Comparison of ENCODE assay signal across 1 cellular context in the genomic region with DNA sequence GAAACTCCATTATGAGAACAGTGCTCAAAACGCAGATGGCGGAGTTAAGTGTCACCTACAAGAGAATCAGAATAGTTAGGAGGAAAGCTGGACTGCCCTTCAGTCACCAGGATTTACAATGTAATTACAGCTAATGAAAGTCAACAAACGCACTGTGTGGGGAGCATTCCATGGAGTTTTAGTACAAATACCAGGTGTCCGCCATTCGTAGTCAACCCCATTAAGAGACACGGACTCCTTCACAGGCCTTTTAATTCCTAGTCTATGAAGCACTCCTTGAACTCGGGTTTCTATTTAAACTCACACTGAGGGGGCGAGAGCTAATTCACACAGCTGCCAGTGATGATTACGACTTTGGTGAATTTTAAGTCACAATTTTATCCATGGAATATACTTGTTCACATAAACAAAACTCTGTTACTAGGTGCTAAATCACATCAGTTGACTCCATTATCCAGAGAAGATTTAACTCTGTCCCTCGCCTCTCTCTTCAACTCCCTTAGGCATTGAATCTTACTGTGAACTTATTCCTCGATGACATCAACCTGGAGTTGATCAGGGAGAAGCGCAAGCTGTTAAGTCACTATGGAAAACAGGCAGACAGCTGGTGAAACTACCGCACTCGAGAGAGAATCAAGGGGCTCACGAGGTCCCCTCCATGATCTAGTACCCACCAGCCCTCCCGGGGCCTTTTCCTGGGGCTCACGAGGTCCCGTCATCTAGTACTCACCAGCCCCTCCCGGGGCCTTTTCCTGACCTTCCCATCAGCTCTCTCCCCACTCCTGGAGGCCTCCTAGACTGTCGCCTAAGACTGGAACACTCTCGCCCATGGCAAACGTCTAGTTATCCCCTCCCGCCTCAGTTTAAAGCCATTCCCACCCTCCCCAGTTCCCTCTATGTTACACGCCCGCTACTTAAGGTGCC.
TF ChIP-seq lines count a peak whose summit lies in the region.

No MANE protein-coding gene starts in this region.

TF ChIP-seq in HEK293, 187 proteins besides CTCF, POLR2A, EP300 and RAD21 (continued from another document):
- TF ChIP-seq, protein P1, sequence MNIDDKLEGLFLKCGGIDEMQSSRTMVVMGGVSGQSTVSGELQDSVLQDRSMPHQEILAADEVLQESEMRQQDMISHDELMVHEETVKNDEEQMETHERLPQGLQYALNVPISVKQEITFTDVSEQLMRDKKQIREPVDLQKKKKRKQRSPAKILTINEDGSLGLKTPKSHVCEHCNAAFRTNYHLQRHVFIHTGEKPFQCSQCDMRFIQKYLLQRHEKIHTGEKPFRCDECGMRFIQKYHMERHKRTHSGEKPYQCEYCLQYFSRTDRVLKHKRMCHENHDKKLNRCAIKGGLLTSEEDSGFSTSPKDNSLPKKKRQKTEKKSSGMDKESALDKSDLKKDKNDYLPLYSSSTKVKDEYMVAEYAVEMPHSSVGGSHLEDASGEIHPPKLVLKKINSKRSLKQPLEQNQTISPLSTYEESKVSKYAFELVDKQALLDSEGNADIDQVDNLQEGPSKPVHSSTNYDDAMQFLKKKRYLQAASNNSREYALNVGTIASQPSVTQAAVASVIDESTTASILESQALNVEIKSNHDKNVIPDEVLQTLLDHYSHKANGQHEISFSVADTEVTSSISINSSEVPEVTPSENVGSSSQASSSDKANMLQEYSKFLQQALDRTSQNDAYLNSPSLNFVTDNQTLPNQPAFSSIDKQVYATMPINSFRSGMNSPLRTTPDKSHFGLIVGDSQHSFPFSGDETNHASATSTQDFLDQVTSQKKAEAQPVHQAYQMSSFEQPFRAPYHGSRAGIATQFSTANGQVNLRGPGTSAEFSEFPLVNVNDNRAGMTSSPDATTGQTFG (tag by site-specific recombination; IDR thresholded peaks at IDR 0.05; ENCODE audit: borderline replicate concordance), result no peak
- TF ChIP-seq ZNF558 (tag by site-specific recombination; IDR thresholded peaks at IDR 0.05) (no peak), ZNF433 (tag by site-specific recombination; IDR thresholded peaks at IDR 0.05; ENCODE audit: low read depth) (no peak), ZNF133 (tag by site-specific recombination; IDR thresholded peaks at IDR 0.05) (no peak)
